Comparison of ENCODE assay signal across 8 cellular contexts in genomic region chr18:45106331-45106774, GRCh38.
A peak's percentile ranks its signal among the peaks of the same experiment; 100 is the strongest.
DNase-seq lines count a peak whose midpoint lies in the region; ATAC-seq and TF ChIP-seq lines count a peak whose summit lies in the region.

No MANE protein-coding gene starts in this region.

- peak overlapping the region; percentile 27 for H3K4me2 ChIP-seq in GM23248 (ENCODE audit: unreplicated experiment)
- H3K4me2 ChIP-seq in Loucy (ENCODE audit: low read depth, low read length, poor library complexity, severe bottlenecking): peak overlapping the region; percentile 88

- intact Hi-C loops in Calu3 (cut with micrococcal nuclease; ENCODE audit: unreplicated experiment): no loop called here

- H3K9me2 ChIP-seq in GM23248 (ENCODE audit: insufficient read depth) (no peaks in the 10 kb centered on the region), Loucy (replicated peaks; ENCODE audit: low read depth, low read length) (no peaks in the 10 kb centered on the region)

- H3K36me3 ChIP-seq in GM23248 (ENCODE audit: low read depth) (no peaks in the 10 kb centered on the region), Loucy (ENCODE audit: insufficient read depth, low read length) (no peaks in the 10 kb centered on the region)

- H3K4me3 ChIP-seq in GM23248: no peak overlapping the region
- H3K4me3 ChIP-seq in Loucy (ENCODE audit: low read length, poor library complexity, severe bottlenecking): peak overlapping the region; percentile 66

- H3K9me3 Mint-ChIP-seq in Calu3 (ENCODE audit: low read depth, unreplicated experiment): no peaks in the 10 kb centered on the region

- CTCF ChIA-PET in Calu3 (lab: Charles Lee): no interaction called here

- no peaks in the 10 kb centered on the region for H3K4me1 Mint-ChIP-seq in Calu3 (ENCODE audit: low read depth, unreplicated experiment)

- H3K27ac Mint-ChIP-seq in Calu3 (ENCODE audit: unreplicated experiment): no peak overlapping the region

- peaks cover 53% of the 10 kb centered on the region for H3F3A ChIP-seq in GM23248 (ENCODE audit: insufficient read depth)
- H3F3A ChIP-seq in Loucy (ENCODE audit: low read depth): peaks cover 20% of the 10 kb centered on the region

- H2AFZ ChIP-seq in GM23248 (no peak overlapping the region), Loucy (ENCODE audit: low read length) (no peak overlapping the region)

- H3K4me3 Mint-ChIP-seq in Calu3 (ENCODE audit: low read depth, unreplicated experiment): no peak overlapping the region

- H3K4me1 ChIP-seq in GM23248 (ENCODE audit: insufficient read depth) (peaks cover 60% of the 10 kb centered on the region), Loucy (ENCODE audit: insufficient read depth, low read length, poor library complexity, severe bottlenecking) (peaks cover 93% of the 10 kb centered on the region)

- no peaks in the 10 kb centered on the region for H3K9me3 ChIP-seq in GM23248 (ENCODE audit: low read depth)
- H3K9me3 ChIP-seq in Loucy (ENCODE audit: insufficient read depth, low read depth, low read length): no peaks in the 10 kb centered on the region

- no peaks in the 10 kb centered on the region for H3K27me3 Mint-ChIP-seq in Calu3 (ENCODE audit: unreplicated experiment)

- H4K20me1 ChIP-seq in GM23248 (ENCODE audit: insufficient read depth): no peaks in the 10 kb centered on the region
- no peaks in the 10 kb centered on the region for H4K20me1 ChIP-seq in Loucy (ENCODE audit: insufficient read depth, low read length, poor library complexity, severe bottlenecking)

- peak; percentile 93 for ATAC-seq in GM18499 (IDR thresholded peaks at IDR 0.05; ENCODE audit: insufficient read depth, unreplicated experiment)

- H3K9ac ChIP-seq in GM23248 (peak overlapping the region; percentile 12; the same call in 1 of the 2 replicates), Loucy (ENCODE audit: low read depth, low read length, poor library complexity, severe bottlenecking) (peak overlapping the region; percentile 74)

- in situ Hi-C loops in GM23248 (cut with MboI): no loop called here

- H3K27me3 ChIP-seq in GM23248 (replicated peaks; ENCODE audit: insufficient read depth): no peaks in the 10 kb centered on the region
- H3K27me3 ChIP-seq in Loucy (ENCODE audit: insufficient read depth, low read length, poor library complexity, severe bottlenecking): no peaks in the 10 kb centered on the region

- H3K36me3 Mint-ChIP-seq in Calu3 (ENCODE audit: insufficient read depth, unreplicated experiment): no peaks in the 10 kb centered on the region

- WGBS in GM23248 (ENCODE audit: low coverage in 1 of 2, low lambda C conversion rate in 2 of 2, missing lambda C conversion rate in 2 of 2), 2 experiments: 41% methylated on average over 2 of the region's 2 CpGs

- peak overlapping the region; percentile 61 for H3K27ac ChIP-seq in GM23248

- TF ChIP-seq CTCF in Loucy (conservative IDR thresholded peaks at IDR 0.05; ENCODE audit: low read length) (no peak), Calu3 (IDR thresholded peaks at IDR 0.05; ENCODE audit: unreplicated experiment) (no peak)

- H3K79me2 ChIP-seq in GM23248 (ENCODE audit: insufficient read depth) (no peaks in the 10 kb centered on the region), Loucy (ENCODE audit: insufficient read depth, low read length) (no peaks in the 10 kb centered on the region)

- BruUV-seq in Calu3 (replicated peaks; lab: Mats Ljungman, UMichigan): no TSS peak

- DNase-seq in GM23248: peak; percentile 75
- peak; percentile 34 for DNase-seq in fibroblast of peridontal ligament (ENCODE audit: extremely low read depth)
- no peak for DNase-seq in cerebellar cortex (ENCODE audit: low spot score)
- no peak for DNase-seq in stimulated activated CD4-positive, alpha-beta T cell treated with anti-CD3 and anti-CD28 coated beads, Interleukin-4, amount 100 ng/mL, for 1 hour
- no peak for DNase-seq in mesenteric fat pad (ENCODE audit: low spot score)
- no peak for DNase-seq in Calu3

Comparison
In these comparisons a context has a peak if more than half of its experiments do, and no peak if none do; other contexts are left out.
1. DNase-seq: peak in GM23248 (single experiment) and fibroblast of peridontal ligament (single experiment); none in cerebellar cortex (single experiment), stimulated activated CD4-positive, alpha-beta T cell treated with anti-CD3 and anti-CD28 coated beads, Interleukin-4, amount 100 ng/mL, for 1 hour (single experiment), mesenteric fat pad (single experiment) and Calu3 (single experiment).